In the genomic region with DNA sequence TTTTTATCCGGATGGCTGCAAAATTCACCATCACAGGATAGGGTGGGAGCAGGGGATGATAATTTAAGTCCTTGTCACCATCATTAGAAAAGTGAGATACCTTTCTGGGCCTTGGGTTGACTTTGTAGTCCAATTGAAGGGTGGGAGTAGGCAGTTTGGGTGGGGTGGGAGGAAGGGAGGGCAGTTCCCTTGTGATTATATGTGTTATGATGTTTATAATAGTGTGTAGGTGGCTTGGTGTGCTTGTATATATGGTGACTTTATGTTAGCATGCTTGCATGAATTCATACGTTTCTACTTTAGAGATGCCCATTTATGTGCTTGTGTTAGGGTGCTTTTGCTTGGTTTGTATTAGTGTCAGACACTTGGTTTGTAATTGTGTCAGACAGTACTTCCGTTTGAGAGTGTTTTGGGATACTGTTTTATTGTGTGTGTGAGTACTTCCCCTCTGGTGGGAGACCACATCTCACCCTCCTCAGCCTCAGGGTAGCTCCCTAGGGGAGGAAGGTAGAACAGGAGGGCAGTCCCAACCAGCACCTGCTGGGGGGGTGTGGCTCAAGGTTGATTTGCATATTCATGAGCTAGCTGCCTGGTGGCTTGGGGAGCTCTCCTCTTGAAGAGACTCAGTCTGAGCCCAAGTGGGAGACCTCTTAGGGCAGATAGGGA, we compare ENCODE assay signal across 12 cellular contexts. TPM values are rescaled to one million over a fixed set of nuclear protein-coding genes. Genes with fewer than 3 reads are reported as not detected.
DNase-seq lines count a peak whose midpoint lies in the region; ATAC-seq and TF ChIP-seq lines count a peak whose summit lies in the region.
"Had no signal": no experiment of that assay in that cellular context is flagged by ENCODE, and none has a peak within 500 bp of the region (broad histone marks: within the 10 kb centered on the region; RNA-seq: fewer than 3 reads in every experiment).

No MANE protein-coding gene starts in this region.

- H2BK120ac ChIP-seq in H9 (ENCODE audit: low read depth, low read length, poor library complexity, severe bottlenecking): no peak overlapping the region

- no peak overlapping the region for H3K18ac ChIP-seq in H9 (ENCODE audit: insufficient read length, low read depth, low read length)

- peak overlapping the region; percentile 5 for H3K4me2 ChIP-seq in H9 (ENCODE audit: insufficient read depth, insufficient read length, low read length)

- no peak overlapping the region for H4K8ac ChIP-seq in H9 (replicated peaks; ENCODE audit: insufficient read length, low read depth, low read length)

- ATAC-seq in right lobe of liver: no peak

- H3K56ac ChIP-seq in H9 (ENCODE audit: insufficient read length, low read depth, low read length): no peak overlapping the region

- H3K23me2 ChIP-seq in H9 (ENCODE audit: insufficient read length, low read depth, low read length, poor library complexity, severe bottlenecking): peaks cover 2% of the 10 kb centered on the region

- no peaks in the 10 kb centered on the region for H3K36me3 Mint-ChIP-seq in H9 (ENCODE audit: insufficient read depth in 1 of 3, low read depth in 3 of 3)
- H3K36me3 Mint-ChIP-seq in nephron (ENCODE audit: low read depth): no peaks in the 10 kb centered on the region

- H2AFZ ChIP-seq in H9 (ENCODE audit: low read length): no peak overlapping the region

- no peaks in the 10 kb centered on the region; the same call in 1 of the 2 replicates for H3K79me2 ChIP-seq in H9 (ENCODE audit: insufficient read depth, low read length)

- H4K20me1 ChIP-seq in H9 (ENCODE audit: control insufficient read depth, insufficient read depth, insufficient read length): no peaks in the 10 kb centered on the region

- no peak for TF ChIP-seq POLR2A in right lobe of liver (IDR thresholded peaks at IDR 0.05)

- no peak overlapping the region for H3K4ac ChIP-seq in H9 (ENCODE audit: low read depth, low read length)

- no peak overlapping the region for H2AK5ac ChIP-seq in H9 (ENCODE audit: insufficient read length, low read length)

- H3K4me3 ChIP-seq in right lobe of liver: no peak overlapping the region
- H3K4me3 ChIP-seq: upper lobe of left lung had no signal

- intact Hi-C loops in right lobe of liver (cut with DNase I): no loop called here

- H3K4me3 Mint-ChIP-seq in H9 (no peak overlapping the region; a peak in 1 of 5 replicates), nephron (peak overlapping the region in 1 of 3 experiments; percentile 6)

- H3K27me3 Mint-ChIP-seq in H9 (ENCODE audit: low read depth): peaks cover 19% of the 10 kb centered on the region
- H3K27me3 Mint-ChIP-seq in nephron (ENCODE audit: low read depth): peaks cover 70% of the 10 kb centered on the region

- no peak overlapping the region for H4K91ac ChIP-seq in H9 (ENCODE audit: insufficient read length, low read depth, low read length)

- no peak overlapping the region for H3T11ph ChIP-seq in H9 (ENCODE audit: low read length)

- H3K9me3 ChIP-seq in H9 (ENCODE audit: control insufficient read depth, low read depth, low read length) (no peaks in the 10 kb centered on the region), right lobe of liver (no peaks in the 10 kb centered on the region)
- H3K9me3 ChIP-seq: upper lobe of left lung had no signal

- no peak overlapping the region for H2BK12ac ChIP-seq in H9 (ENCODE audit: insufficient read length, low read depth, low read length)

- H3K79me1 ChIP-seq in H9 (ENCODE audit: insufficient read depth, low read depth, low read length, poor library complexity, severe bottlenecking): no peaks in the 10 kb centered on the region

- H3K27me3 ChIP-seq in H9 (ENCODE audit: insufficient read depth, low read length) (peaks cover 1% of the 10 kb centered on the region; the same call in 1 of the 2 replicates), right lobe of liver (no peaks in the 10 kb centered on the region)

- no peaks in the 10 kb centered on the region for H3K9me3 Mint-ChIP-seq in H9
- no peaks in the 10 kb centered on the region for H3K9me3 Mint-ChIP-seq in nephron

- WGBS in H9 (ENCODE audit: extremely low coverage, insufficient read length, low lambda C conversion rate): no CpG with 5 or more reads among the region's 3 CpGs
- 64% methylated on average over 3 of the region's 3 CpGs for WGBS in right lobe of liver (ENCODE audit: insufficient coverage, low coverage, low lambda C conversion rate, missing lambda C conversion rate)

- peaks cover 7% of the 10 kb centered on the region; the same call in 1 of the 2 replicates for H3K4me1 ChIP-seq in H9 (ENCODE audit: insufficient read depth, low read length)
- H3K4me1 ChIP-seq in right lobe of liver: no peaks in the 10 kb centered on the region

- DNase-seq in NCI-H510A treated with DMSO at 0.1 percent for 48 hours (lab: John Stamatoyannopoulos, UW) (peak; percentile 99), NCI-H510A (lab: John Stamatoyannopoulos, UW) (no peak), H9 (peak; percentile 79), NCI-H774 (lab: John Stamatoyannopoulos, UW) (peak; percentile 28), NCI-H345 treated with DMSO at 0.1 percent for 48 hours (lab: John Stamatoyannopoulos, UW; ENCODE audit: unreplicated experiment) (no peak), right lobe of liver (no peak)
- DNase-seq in central memory CD4-positive, alpha-beta T cell: no peak
- DNase-seq: activated T-cell treated with anti-CD3 and anti-CD28 coated beads for 4 hours, hypothalamus, NCI-H1105, upper lobe of left lung had no signal

- no peak overlapping the region for H3K23ac ChIP-seq in H9 (ENCODE audit: insufficient read length, low read depth, low read length)

- H3K36me3 ChIP-seq in right lobe of liver: no peaks in the 10 kb centered on the region
- H3K36me3 ChIP-seq: upper lobe of left lung had no signal

- H2BK20ac ChIP-seq in H9 (ENCODE audit: low read depth, low read length, poor library complexity, severe bottlenecking): no peak overlapping the region

- H3K27ac Mint-ChIP-seq in H9 (peak overlapping the region in 1 of 3 experiments; percentile 17; a peak in 1 of 7 replicates), nephron (peak overlapping the region; percentile 19 to 34 (median 29))

- TF ChIP-seq CTCF in H9 (conservative IDR thresholded peaks at IDR 0.05) (no peak), nephron (IDR thresholded peaks at IDR 0.05; ENCODE audit: unreplicated experiment in 3 of 3) (no peak), right lobe of liver (IDR thresholded peaks at IDR 0.05) (no peak)

- no peak overlapping the region for H2BK15ac ChIP-seq in H9 (ENCODE audit: low read depth, low read length)

- no peak overlapping the region for H2BK5ac ChIP-seq in H9 (ENCODE audit: insufficient read length, low read length)

- no peak overlapping the region for H3K27ac ChIP-seq in H9 (ENCODE audit: insufficient read length, low read depth, low read length)
- H3K27ac ChIP-seq in right lobe of liver: no peak overlapping the region
- H3K27ac ChIP-seq: upper lobe of left lung had no signal

- peaks cover 43 to 50% of the 10 kb centered on the region in 2 experiments for H3K4me1 Mint-ChIP-seq in H9
- peaks cover 45% of the 10 kb centered on the region for H3K4me1 Mint-ChIP-seq in nephron

- no peak overlapping the region for H3K9ac ChIP-seq in H9 (ENCODE audit: extremely low read depth, insufficient read length, low read length)

- H4K5ac ChIP-seq in H9 (ENCODE audit: insufficient read length, low read depth, low read length): no peak overlapping the region

- H3K14ac ChIP-seq in H9 (ENCODE audit: insufficient read depth, low read length): no peak overlapping the region

RNA-seq across cellular contexts. Expression of gene POU3F1, which starts 6.3 kb away (rescaled TPM):
- 5.8 and 7.0 TPM in 2 replicates for total RNA-seq in H9 (2021)
- total RNA-seq in right lobe of liver: under 1 TPM in 1 of 6 experiments, not detected in 5; 0.09 TPM

RNA-seq across cellular contexts. Expression of gene UTP11, which starts 40.3 kb away (rescaled TPM):
- total RNA-seq in H9 (2021) (52.4 and 63.1 TPM in 2 replicates), right lobe of liver (10 to 100 TPM in 5 of 6 experiments, 1 to 10 TPM in 1; 6.8 to 33.1 (median 12.8) TPM)

RNA-seq across cellular contexts. Expression of gene FHL3, which starts 47.6 kb away (rescaled TPM):
- total RNA-seq in H9 (2021) (32.8 and 34.2 TPM in 2 replicates), right lobe of liver (1 to 10 TPM; 1.3 to 7.1 (median 4.4) TPM)

Comparison
In these comparisons a context has a peak if more than half of its experiments do, and no peak if none do; other contexts are left out.
1. DNase-seq: peak in NCI-H510A treated with DMSO at 0.1 percent for 48 hours (single experiment), H9 (single experiment) and NCI-H774 (single experiment); none in NCI-H510A (single experiment), NCI-H345 treated with DMSO at 0.1 percent for 48 hours (single experiment), central memory CD4-positive, alpha-beta T cell (single experiment) and right lobe of liver (0 of 3).